Comparison of ENCODE assay signal across 24 cellular contexts in genomic region chr11:92854162-92854561, GRCh38.
"Had no signal": no experiment of that assay in that cellular context is flagged by ENCODE, and none has a peak within 500 bp of the region (broad histone marks: within the 10 kb centered on the region; RNA-seq: fewer than 3 reads in every experiment).

No MANE protein-coding gene starts in this region.

- H3K9me3 ChIP-seq: ascending aorta, breast epithelium, colonic mucosa had no signal

- H3K36me3 ChIP-seq: ascending aorta, breast epithelium, cardiac muscle cell, colonic mucosa had no signal

- DNase-seq: activated CD4-positive, alpha-beta memory T cell treated with anti-CD3 and anti-CD28 coated beads for 36 hours; activated CD4-positive, alpha-beta T cell treated with anti-CD3 and anti-CD28 coated beads for 36 hours; activated CD4-positive, alpha-beta T cell treated with anti-CD3 and anti-CD28 coated beads, Interleukin-2, amount 10 ng/mL, durations not matched to agents 24 days and 14 days; activated CD4-positive, CD25-positive, alpha-beta regulatory T cell; activated CD4-positive, CD25-positive, alpha-beta regulatory T cell treated with anti-CD3 and anti-CD28 coated beads, Interleukin-2, amount 50 U/mL, for 72 hours; activated CD8-positive, alpha-beta memory T cell treated with anti-CD3 and anti-CD28 coated beads, Interleukin-2, amount 10 ng/mL, durations not matched to agents 7 days and 5 days; activated CD8-positive, alpha-beta memory T cell treated with anti-CD3 and anti-CD28 coated beads, Interleukin-2, amount 50 U/mL, for 4 hours; activated CD8-positive, alpha-beta T cell treated with anti-CD3 and anti-CD28 coated beads, Interleukin-2, amount 10 ng/mL, durations not matched to agents 7 days and 5 days; activated effector memory CD4-positive, alpha-beta T cell treated with anti-CD3 and anti-CD28 coated beads, Interleukin-2, amount 50 U/mL, for 16 hours; activated naive CD4-positive, alpha-beta T cell; activated naive CD4-positive, alpha-beta T cell treated with anti-CD3 and anti-CD28 coated beads, Interleukin-2, amount 10 ng/mL, durations not matched to agents 7 days and 5 days; activated naive CD8-positive, alpha-beta T cell treated with anti-CD3 and anti-CD28 coated beads, Interleukin-2, amount 10 ng/mL, durations not matched to agents 7 days and 5 days; activated T-cell treated with anti-CD3 and anti-CD28 coated beads, Interleukin-2, amount 50 U/mL, for 1 hour; activated T-cell treated with anti-CD3 and anti-CD28 coated beads, Interleukin-2, amount 50 U/mL, for 48 hours; central memory CD4-positive, alpha-beta T cell; cerebellar nuclear complex; colonic mucosa; effector CD8-positive, alpha-beta T cell; foreskin fibroblast; glutamatergic neuron had no signal

- H3K27ac ChIP-seq: ascending aorta, breast epithelium, cardiac muscle cell, colonic mucosa, epithelial cell of prostate had no signal

- H3K4me3 ChIP-seq: ascending aorta, breast epithelium, cardiac muscle cell, colonic mucosa had no signal

- H3K4me1 ChIP-seq: breast epithelium, colonic mucosa had no signal

- H3K27me3 ChIP-seq: ascending aorta, breast epithelium, colonic mucosa had no signal
